ENCODE assay signal across 7 cellular contexts in the genomic region with DNA sequence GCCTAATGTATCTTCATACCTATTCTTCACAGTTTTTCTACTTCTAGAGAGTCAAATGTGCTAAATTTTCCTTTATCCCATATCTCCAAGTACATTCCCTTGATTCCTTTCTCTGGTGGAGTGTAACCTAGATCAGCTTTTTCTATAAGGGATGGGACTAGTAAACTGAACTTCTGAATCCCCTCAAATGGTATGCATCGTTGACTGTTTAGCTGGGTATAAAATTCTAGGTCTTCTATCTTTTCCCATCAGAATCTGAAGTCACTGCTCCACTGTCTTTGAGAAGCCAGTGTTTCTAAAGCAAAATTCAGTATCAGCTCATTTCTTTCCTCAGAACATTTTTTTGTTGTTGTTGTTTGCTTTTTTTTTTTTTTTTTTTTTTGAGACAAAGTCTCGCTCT.
"Had no signal": no experiment of that assay in that cellular context is flagged by ENCODE, and none has a peak within 500 bp of the region (broad histone marks: within the 10 kb centered on the region; RNA-seq: fewer than 3 reads in every experiment).

No MANE protein-coding gene starts in this region.

- H3K27ac ChIP-seq: HL-60, KMS-11 had no signal

- DNase-seq: IMR-90, Karpas-422, KBM-7, KG1 had no signal

- H3K4me2 ChIP-seq: KMS-11 had no signal

- FAIRE-seq: HTR-8/SVneo had no signal

- H3K9ac ChIP-seq: KMS-11 had no signal
